In the genomic region with DNA sequence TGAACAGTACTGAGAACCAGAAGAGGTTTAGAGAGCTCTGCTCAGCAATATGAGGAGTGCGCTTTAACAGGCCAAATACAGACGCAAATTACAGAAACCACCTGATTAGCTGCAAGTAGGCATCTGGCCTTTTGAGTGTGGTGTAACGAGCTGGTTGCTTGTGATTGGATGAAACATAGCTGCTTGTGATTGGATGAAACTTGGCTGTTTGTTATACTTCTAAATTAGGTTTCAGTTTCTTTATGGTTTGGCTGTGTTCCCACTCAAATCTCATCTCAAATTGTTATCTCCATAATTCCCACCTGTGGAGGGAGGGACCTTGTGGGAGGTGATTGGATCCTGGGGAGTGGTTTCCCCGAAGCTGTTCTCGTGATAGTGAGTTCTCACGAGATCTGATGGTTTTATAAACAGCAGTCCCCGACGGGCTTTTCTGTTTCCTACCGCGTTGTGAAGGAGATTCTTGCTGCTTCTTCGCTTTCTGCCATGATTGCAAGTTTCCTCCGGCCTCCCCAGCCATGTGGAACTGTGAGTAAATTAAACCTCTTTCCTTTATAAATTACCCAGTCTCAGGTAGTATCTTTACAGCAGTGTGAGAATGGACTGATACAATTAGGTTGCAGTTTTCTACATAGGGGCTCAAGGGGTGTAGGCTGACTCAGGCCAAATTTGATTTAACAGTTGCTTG, we compare ENCODE assay signal across 1 cellular context.
TF ChIP-seq lines count a peak whose summit lies in the region.

No MANE protein-coding gene starts in this region.

TF ChIP-seq in HepG2, 621 proteins besides CTCF, POLR2A, EP300 and RAD21 (continued from another document and continues in another):
- TF ChIP-seq, protein P1, sequence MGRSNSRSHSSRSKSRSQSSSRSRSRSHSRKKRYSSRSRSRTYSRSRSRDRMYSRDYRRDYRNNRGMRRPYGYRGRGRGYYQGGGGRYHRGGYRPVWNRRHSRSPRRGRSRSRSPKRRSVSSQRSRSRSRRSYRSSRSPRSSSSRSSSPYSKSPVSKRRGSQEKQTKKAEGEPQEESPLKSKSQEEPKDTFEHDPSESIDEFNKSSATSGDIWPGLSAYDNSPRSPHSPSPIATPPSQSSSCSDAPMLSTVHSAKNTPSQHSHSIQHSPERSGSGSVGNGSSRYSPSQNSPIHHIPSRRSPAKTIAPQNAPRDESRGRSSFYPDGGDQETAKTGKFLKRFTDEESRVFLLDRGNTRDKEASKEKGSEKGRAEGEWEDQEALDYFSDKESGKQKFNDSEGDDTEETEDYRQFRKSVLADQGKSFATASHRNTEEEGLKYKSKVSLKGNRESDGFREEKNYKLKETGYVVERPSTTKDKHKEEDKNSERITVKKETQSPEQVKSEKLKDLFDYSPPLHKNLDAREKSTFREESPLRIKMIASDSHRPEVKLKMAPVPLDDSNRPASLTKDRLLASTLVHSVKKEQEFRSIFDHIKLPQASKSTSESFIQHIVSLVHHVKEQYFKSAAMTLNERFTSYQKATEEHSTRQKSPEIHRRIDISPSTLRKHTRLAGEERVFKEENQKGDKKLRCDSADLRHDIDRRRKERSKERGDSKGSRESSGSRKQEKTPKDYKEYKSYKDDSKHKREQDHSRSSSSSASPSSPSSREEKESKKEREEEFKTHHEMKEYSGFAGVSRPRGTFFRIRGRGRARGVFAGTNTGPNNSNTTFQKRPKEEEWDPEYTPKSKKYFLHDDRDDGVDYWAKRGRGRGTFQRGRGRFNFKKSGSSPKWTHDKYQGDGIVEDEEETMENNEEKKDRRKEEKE (IDR thresholded peaks at IDR 0.05), result no peak
- TF ChIP-seq RORA (CRISPR knock-in tag; IDR thresholded peaks at IDR 0.05), result no peak
- no peak for TF ChIP-seq RBM22 (optimal IDR thresholded peaks at IDR 0.05; ENCODE audit: low read length)
- TF ChIP-seq ZFAT (CRISPR knock-in tag; conservative IDR thresholded peaks at IDR 0.05), result no peak
- TF ChIP-seq, protein P2, sequence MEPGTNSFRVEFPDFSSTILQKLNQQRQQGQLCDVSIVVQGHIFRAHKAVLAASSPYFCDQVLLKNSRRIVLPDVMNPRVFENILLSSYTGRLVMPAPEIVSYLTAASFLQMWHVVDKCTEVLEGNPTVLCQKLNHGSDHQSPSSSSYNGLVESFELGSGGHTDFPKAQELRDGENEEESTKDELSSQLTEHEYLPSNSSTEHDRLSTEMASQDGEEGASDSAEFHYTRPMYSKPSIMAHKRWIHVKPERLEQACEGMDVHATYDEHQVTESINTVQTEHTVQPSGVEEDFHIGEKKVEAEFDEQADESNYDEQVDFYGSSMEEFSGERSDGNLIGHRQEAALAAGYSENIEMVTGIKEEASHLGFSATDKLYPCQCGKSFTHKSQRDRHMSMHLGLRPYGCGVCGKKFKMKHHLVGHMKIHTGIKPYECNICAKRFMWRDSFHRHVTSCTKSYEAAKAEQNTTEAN (CRISPR knock-in tag; conservative IDR thresholded peaks at IDR 0.05), result no peak
- TF ChIP-seq MXD4 (CRISPR knock-in tag; IDR thresholded peaks at IDR 0.05), result no peak; the same call in 1 of the 2 replicates
- peak; percentile 85; the same call in 1 of the 2 replicates for TF ChIP-seq SMYD3 (CRISPR knock-in tag; IDR thresholded peaks at IDR 0.05)
- peak; percentile 47; the same call in 1 of the 2 replicates for TF ChIP-seq ZNF136 (CRISPR knock-in tag; IDR thresholded peaks at IDR 0.05; ENCODE audit: low read depth)
- TF ChIP-seq, protein P3, sequence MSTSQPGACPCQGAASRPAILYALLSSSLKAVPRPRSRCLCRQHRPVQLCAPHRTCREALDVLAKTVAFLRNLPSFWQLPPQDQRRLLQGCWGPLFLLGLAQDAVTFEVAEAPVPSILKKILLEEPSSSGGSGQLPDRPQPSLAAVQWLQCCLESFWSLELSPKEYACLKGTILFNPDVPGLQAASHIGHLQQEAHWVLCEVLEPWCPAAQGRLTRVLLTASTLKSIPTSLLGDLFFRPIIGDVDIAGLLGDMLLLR (CRISPR knock-in tag; IDR thresholded peaks at IDR 0.05), result no peak
- no peak for TF ChIP-seq ZNF549 (CRISPR knock-in tag; IDR thresholded peaks at IDR 0.05)
- TF ChIP-seq, protein P4, sequence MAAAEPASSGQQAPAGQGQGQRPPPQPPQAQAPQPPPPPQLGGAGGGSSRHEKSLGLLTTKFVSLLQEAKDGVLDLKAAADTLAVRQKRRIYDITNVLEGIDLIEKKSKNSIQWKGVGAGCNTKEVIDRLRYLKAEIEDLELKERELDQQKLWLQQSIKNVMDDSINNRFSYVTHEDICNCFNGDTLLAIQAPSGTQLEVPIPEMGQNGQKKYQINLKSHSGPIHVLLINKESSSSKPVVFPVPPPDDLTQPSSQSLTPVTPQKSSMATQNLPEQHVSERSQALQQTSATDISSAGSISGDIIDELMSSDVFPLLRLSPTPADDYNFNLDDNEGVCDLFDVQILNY (CRISPR knock-in tag; conservative IDR thresholded peaks at IDR 0.05), result no peak
- TF ChIP-seq ZNF619 (CRISPR knock-in tag; IDR thresholded peaks at IDR 0.05), result no peak
- no peak for TF ChIP-seq SRSF4 (IDR thresholded peaks at IDR 0.05; ENCODE audit: low read depth, low read length, poor library complexity, severe bottlenecking)
- peak; percentile 72 for TF ChIP-seq ZFX (CRISPR knock-in tag; IDR thresholded peaks at IDR 0.05; ENCODE audit: low read depth)
- TF ChIP-seq, protein P5, sequence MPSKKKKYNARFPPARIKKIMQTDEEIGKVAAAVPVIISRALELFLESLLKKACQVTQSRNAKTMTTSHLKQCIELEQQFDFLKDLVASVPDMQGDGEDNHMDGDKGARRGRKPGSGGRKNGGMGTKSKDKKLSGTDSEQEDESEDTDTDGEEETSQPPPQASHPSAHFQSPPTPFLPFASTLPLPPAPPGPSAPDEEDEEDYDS (CRISPR knock-in tag; IDR thresholded peaks at IDR 0.05), result peak; percentile 98
- TF ChIP-seq ZNF260 (CRISPR knock-in tag; IDR thresholded peaks at IDR 0.05; ENCODE audit: borderline replicate concordance, low read depth), result no peak
- no peak for TF ChIP-seq ZNF232 (CRISPR knock-in tag; IDR thresholded peaks at IDR 0.05; ENCODE audit: borderline replicate concordance)
- TF ChIP-seq FOSL2 (CRISPR knock-in tag; IDR thresholded peaks at IDR 0.05), result no peak
- TF ChIP-seq, protein P6, sequence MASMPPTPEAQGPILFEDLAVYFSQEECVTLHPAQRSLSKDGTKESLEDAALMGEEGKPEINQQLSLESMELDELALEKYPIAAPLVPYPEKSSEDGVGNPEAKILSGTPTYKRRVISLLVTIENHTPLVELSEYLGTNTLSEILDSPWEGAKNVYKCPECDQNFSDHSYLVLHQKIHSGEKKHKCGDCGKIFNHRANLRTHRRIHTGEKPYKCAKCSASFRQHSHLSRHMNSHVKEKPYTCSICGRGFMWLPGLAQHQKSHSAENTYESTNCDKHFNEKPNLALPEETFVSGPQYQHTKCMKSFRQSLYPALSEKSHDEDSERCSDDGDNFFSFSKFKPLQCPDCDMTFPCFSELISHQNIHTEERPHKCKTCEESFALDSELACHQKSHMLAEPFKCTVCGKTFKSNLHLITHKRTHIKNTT (CRISPR knock-in tag; IDR thresholded peaks at IDR 0.05), result no peak
- TF ChIP-seq, protein P7, sequence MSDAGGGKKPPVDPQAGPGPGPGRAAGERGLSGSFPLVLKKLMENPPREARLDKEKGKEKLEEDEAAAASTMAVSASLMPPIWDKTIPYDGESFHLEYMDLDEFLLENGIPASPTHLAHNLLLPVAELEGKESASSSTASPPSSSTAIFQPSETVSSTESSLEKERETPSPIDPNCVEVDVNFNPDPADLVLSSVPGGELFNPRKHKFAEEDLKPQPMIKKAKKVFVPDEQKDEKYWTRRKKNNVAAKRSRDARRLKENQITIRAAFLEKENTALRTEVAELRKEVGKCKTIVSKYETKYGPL (CRISPR knock-in tag; IDR thresholded peaks at IDR 0.05), result no peak
- TF ChIP-seq SP2 (CRISPR knock-in tag; IDR thresholded peaks at IDR 0.05), result no peak
- TF ChIP-seq ZZZ3 (CRISPR knock-in tag; IDR thresholded peaks at IDR 0.05; ENCODE audit: borderline replicate concordance), result no peak
- peak; percentile 39; the same call in 1 of the 2 replicates for TF ChIP-seq NKX3-1 (CRISPR knock-in tag; IDR thresholded peaks at IDR 0.05)
- no peak for TF ChIP-seq AHR (CRISPR knock-in tag; IDR thresholded peaks at IDR 0.05)
- TF ChIP-seq, protein P8, sequence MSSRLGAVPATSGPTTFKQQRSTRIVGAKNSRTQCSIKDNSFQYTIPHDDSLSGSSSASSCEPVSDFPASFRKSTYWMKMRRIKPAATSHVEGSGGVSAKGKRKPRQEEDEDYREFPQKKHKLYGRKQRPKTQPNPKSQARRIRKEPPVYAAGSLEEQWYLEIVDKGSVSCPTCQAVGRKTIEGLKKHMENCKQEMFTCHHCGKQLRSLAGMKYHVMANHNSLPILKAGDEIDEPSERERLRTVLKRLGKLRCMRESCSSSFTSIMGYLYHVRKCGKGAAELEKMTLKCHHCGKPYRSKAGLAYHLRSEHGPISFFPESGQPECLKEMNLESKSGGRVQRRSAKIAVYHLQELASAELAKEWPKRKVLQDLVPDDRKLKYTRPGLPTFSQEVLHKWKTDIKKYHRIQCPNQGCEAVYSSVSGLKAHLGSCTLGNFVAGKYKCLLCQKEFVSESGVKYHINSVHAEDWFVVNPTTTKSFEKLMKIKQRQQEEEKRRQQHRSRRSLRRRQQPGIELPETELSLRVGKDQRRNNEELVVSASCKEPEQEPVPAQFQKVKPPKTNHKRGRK (CRISPR knock-in tag; IDR thresholded peaks at IDR 0.05), result no peak
- no peak for TF ChIP-seq ZNF451 (CRISPR knock-in tag; IDR thresholded peaks at IDR 0.05)
- TF ChIP-seq, protein P9, sequence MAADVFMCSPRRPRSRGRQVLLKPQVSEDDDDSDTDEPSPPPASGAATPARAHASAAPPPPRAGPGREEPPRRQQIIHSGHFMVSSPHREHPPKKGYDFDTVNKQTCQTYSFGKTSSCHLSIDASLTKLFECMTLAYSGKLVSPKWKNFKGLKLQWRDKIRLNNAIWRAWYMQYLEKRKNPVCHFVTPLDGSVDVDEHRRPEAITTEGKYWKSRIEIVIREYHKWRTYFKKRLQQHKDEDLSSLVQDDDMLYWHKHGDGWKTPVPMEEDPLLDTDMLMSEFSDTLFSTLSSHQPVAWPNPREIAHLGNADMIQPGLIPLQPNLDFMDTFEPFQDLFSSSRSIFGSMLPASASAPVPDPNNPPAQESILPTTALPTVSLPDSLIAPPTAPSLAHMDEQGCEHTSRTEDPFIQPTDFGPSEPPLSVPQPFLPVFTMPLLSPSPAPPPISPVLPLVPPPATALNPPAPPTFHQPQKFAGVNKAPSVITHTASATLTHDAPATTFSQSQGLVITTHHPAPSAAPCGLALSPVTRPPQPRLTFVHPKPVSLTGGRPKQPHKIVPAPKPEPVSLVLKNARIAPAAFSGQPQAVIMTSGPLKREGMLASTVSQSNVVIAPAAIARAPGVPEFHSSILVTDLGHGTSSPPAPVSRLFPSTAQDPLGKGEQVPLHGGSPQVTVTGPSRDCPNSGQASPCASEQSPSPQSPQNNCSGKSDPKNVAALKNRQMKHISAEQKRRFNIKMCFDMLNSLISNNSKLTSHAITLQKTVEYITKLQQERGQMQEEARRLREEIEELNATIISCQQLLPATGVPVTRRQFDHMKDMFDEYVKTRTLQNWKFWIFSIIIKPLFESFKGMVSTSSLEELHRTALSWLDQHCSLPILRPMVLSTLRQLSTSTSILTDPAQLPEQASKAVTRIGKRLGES (CRISPR knock-in tag; IDR thresholded peaks at IDR 0.05; ENCODE audit: borderline replicate concordance), result 0 out of 2 replicates have a peak, but pooled peaks have one; percentile 34
- no peak for TF ChIP-seq RFXANK (CRISPR knock-in tag; IDR thresholded peaks at IDR 0.05)
- TF ChIP-seq ZNF713 (CRISPR knock-in tag; IDR thresholded peaks at IDR 0.05), result no peak
- no peak for TF ChIP-seq ZNF160 (CRISPR knock-in tag; IDR thresholded peaks at IDR 0.05)
- no peak for TF ChIP-seq IKZF1 (IDR thresholded peaks at IDR 0.05)
- TF ChIP-seq, protein P10, sequence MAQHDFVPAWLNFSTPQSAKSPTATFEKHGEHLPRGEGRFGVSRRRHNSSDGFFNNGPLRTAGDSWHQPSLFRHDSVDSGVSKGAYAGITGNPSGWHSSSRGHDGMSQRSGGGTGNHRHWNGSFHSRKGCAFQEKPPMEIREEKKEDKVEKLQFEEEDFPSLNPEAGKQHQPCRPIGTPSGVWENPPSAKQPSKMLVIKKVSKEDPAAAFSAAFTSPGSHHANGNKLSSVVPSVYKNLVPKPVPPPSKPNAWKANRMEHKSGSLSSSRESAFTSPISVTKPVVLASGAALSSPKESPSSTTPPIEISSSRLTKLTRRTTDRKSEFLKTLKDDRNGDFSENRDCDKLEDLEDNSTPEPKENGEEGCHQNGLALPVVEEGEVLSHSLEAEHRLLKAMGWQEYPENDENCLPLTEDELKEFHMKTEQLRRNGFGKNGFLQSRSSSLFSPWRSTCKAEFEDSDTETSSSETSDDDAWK (CRISPR knock-in tag; IDR thresholded peaks at IDR 0.05), result no peak
- TF ChIP-seq MBNL3 (CRISPR knock-in tag; conservative IDR thresholded peaks at IDR 0.05), result no peak
- no peak for TF ChIP-seq ZNF776 (CRISPR knock-in tag; IDR thresholded peaks at IDR 0.05)
- 0 out of 2 replicates have a peak, but pooled peaks have one; percentile 6 for TF ChIP-seq CREM (IDR thresholded peaks at IDR 0.05)
- TF ChIP-seq CREM (CRISPR knock-in tag; IDR thresholded peaks at IDR 0.05), result no peak
- no peak for TF ChIP-seq CBX5 (CRISPR knock-in tag; IDR thresholded peaks at IDR 0.05; ENCODE audit: borderline replicate concordance)
- no peak for TF ChIP-seq SSRP1 (CRISPR knock-in tag; IDR thresholded peaks at IDR 0.05)
- no peak for TF ChIP-seq XBP1 (CRISPR knock-in tag; IDR thresholded peaks at IDR 0.05)
- no peak for TF ChIP-seq FOXC1 (CRISPR knock-in tag; IDR thresholded peaks at IDR 0.05; ENCODE audit: borderline replicate concordance)
- TF ChIP-seq, protein P11, sequence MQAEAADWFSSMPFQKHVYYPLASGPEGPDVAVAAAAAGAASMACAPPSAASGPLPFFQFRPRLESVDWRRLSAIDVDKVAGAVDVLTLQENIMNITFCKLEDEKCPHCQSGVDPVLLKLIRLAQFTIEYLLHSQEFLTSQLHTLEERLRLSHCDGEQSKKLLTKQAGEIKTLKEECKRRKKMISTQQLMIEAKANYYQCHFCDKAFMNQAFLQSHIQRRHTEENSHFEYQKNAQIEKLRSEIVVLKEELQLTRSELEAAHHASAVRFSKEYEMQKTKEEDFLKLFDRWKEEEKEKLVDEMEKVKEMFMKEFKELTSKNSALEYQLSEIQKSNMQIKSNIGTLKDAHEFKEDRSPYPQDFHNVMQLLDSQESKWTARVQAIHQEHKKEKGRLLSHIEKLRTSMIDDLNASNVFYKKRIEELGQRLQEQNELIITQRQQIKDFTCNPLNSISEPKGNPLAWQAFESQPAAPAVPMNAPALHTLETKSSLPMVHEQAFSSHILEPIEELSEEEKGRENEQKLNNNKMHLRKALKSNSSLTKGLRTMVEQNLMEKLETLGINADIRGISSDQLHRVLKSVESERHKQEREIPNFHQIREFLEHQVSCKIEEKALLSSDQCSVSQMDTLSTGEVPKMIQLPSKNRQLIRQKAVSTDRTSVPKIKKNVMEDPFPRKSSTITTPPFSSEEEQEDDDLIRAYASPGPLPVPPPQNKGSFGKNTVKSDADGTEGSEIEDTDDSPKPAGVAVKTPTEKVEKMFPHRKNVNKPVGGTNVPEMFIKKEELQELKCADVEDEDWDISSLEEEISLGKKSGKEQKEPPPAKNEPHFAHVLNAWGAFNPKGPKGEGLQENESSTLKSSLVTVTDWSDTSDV (CRISPR knock-in tag; IDR thresholded peaks at IDR 0.05), result no peak
- TF ChIP-seq ATF1 (CRISPR knock-in tag; IDR thresholded peaks at IDR 0.05), result 0 out of 2 replicates have a peak, but pooled peaks have one; percentile 41
- TF ChIP-seq ZNF121 (CRISPR knock-in tag; IDR thresholded peaks at IDR 0.05), result no peak
